1 cellular context compared by ENCODE assay signal in the genomic region with DNA sequence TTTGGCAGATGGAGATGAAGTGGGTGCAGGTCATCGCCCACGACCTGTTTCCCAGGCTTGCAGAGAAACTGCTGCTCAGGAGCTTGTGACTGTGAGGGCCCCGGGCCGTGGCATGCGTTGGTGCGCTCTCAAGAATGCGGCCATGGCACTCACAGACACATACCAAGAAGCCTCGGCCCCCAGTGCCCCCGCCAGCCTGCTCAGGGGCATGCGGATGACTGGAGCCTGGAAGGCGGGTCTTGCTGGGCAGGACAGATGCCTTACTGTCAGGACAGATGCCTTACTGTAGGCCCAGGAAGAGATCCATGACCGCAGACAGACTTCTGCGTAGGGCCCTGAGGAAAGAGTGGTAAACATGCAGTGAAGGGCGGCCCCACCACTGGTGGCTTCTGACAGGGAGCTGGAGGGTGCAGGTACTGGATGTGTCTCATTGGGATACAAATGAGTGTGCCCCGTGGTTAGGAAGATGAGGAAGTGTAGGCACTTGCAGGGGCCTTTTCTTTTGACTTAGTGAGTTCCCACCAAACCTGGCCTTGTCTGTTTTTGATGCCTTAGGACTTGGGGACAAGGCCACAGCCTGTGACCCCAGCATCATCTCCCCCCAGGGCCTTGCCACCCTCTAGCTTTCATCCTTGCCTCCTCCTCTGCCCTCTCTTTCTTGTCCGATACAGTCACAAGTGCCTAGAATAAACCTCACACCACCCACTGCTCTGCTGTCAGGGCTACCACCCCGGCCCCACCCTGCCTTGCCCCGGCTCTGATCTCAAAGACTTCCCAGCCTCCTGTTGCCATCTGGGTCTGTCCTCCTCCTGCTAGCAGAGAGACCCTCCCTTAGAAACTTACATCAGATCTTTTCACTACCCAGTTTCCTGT.
TF ChIP-seq lines count a peak whose summit lies in the region.

No MANE protein-coding gene starts in this region.

TF ChIP-seq in HepG2, 621 proteins besides CTCF, POLR2A, EP300 and RAD21:
- TF ChIP-seq ZFAT (CRISPR knock-in tag; conservative IDR thresholded peaks at IDR 0.05) (no peak), ZHX1 (CRISPR knock-in tag; IDR thresholded peaks at IDR 0.05; ENCODE audit: low read depth) (no peak), CBX2 (IDR thresholded peaks at IDR 0.05; ENCODE audit: low read depth, low read length) (no peak), CBX2 (CRISPR knock-in tag; IDR thresholded peaks at IDR 0.05; ENCODE audit: low read depth) (no peak), FOXA1 (IDR thresholded peaks at IDR 0.05) (no peak), FOXA1 (CRISPR knock-in tag; IDR thresholded peaks at IDR 0.05) (no peak), TFDP1 (CRISPR knock-in tag; IDR thresholded peaks at IDR 0.05; ENCODE audit: borderline replicate concordance) (no peak), CHCHD3 (CRISPR knock-in tag; IDR thresholded peaks at IDR 0.05) (no peak), NFE2 (CRISPR knock-in tag; IDR thresholded peaks at IDR 0.05) (no peak), NBN (conservative IDR thresholded peaks at IDR 0.05) (no peak), ZNF564 (CRISPR knock-in tag; IDR thresholded peaks at IDR 0.05) (no peak), ZUFSP (CRISPR knock-in tag; IDR thresholded peaks at IDR 0.05; ENCODE audit: borderline replicate concordance) (no peak), YY1 (IDR thresholded peaks at IDR 0.05; ENCODE audit: insufficient read depth, insufficient replicate concordance, low read depth, low read length) (no peak), ZNF543 (CRISPR knock-in tag; IDR thresholded peaks at IDR 0.05) (no peak), PRDM4 (CRISPR knock-in tag; IDR thresholded peaks at IDR 0.05; ENCODE audit: borderline replicate concordance) (no peak), ZNF367 (CRISPR knock-in tag; IDR thresholded peaks at IDR 0.05; ENCODE audit: borderline replicate concordance) (no peak), ZNF180 (CRISPR knock-in tag; IDR thresholded peaks at IDR 0.05; ENCODE audit: borderline replicate concordance, low read depth) (no peak), KLF13 (CRISPR knock-in tag; IDR thresholded peaks at IDR 0.05) (no peak), BCL3 (CRISPR knock-in tag; IDR thresholded peaks at IDR 0.05) (no peak)
- TF ChIP-seq, protein P1, sequence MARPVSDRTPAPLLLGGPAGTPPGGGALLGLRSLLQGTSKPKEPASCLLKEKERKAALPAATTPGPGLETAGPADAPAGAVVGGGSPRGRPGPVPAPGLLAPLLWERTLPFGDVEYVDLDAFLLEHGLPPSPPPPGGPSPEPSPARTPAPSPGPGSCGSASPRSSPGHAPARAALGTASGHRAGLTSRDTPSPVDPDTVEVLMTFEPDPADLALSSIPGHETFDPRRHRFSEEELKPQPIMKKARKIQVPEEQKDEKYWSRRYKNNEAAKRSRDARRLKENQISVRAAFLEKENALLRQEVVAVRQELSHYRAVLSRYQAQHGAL (CRISPR knock-in tag; IDR thresholded peaks at IDR 0.05; ENCODE audit: not compliant biosample characterization) = no peak
- TF ChIP-seq, protein P2, sequence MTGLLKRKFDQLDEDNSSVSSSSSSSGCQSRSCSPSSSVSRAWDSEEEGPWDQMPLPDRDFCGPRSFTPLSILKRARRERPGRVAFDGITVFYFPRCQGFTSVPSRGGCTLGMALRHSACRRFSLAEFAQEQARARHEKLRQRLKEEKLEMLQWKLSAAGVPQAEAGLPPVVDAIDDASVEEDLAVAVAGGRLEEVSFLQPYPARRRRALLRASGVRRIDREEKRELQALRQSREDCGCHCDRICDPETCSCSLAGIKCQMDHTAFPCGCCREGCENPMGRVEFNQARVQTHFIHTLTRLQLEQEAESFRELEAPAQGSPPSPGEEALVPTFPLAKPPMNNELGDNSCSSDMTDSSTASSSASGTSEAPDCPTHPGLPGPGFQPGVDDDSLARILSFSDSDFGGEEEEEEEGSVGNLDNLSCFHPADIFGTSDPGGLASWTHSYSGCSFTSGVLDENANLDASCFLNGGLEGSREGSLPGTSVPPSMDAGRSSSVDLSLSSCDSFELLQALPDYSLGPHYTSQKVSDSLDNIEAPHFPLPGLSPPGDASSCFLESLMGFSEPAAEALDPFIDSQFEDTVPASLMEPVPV (CRISPR knock-in tag; IDR thresholded peaks at IDR 0.05) = no peak
